ENCODE assay signal across 24 cellular contexts in the genomic region with DNA sequence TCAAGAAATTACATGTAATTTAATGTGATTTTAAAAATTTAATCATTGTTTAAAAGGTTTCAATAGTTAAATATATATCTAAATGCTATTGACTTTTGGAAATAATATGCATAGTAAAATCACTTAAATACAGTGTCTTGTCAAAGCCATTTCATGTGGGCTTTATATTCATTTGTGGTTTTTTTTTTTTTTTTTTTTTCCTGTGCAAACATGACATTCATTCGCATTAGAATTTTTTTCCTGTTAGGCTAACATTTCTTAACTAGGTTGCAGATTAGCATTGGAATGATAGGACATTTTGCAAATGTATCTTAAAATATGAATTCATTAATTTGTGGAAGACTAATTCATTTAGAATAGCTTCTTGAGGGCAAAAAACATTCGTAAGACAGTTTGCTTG.
"Had no signal": no experiment of that assay in that cellular context is flagged by ENCODE, and none has a peak within 500 bp of the region (broad histone marks: within the 10 kb centered on the region; RNA-seq: fewer than 3 reads in every experiment).

No MANE protein-coding gene starts in this region.

- ATAC-seq: activated CD8-positive, alpha-beta memory T cell treated with anti-CD3 and anti-CD28 coated beads, Interleukin-2, amount 10 ng/mL, durations not matched to agents 7 days and 5 days; activated CD8-positive, alpha-beta T cell treated with anti-CD3 and anti-CD28 coated beads, Interleukin-2, amount 10 ng/mL, durations not matched to agents 7 days and 5 days; Right ventricle myocardium inferior; SK-N-SH treated with all-trans-retinoic acid at 6 μM for 48 hours; WTC11 had no signal

- H3K9me3 ChIP-seq: breast epithelium, SJCRH30 had no signal

- H3K4me3 ChIP-seq: breast epithelium, SJCRH30 had no signal

- H3K36me3 ChIP-seq: breast epithelium, SJCRH30 had no signal

- H3K27ac ChIP-seq: breast epithelium, SJCRH30 had no signal

- DNase-seq: activated CD4-positive, alpha-beta T cell treated with anti-CD3 and anti-CD28 coated beads for 48 hours; activated CD4-positive, alpha-beta T cell treated with anti-CD3 and anti-CD28 coated beads, Interleukin-2, amount 50 U/mL, for 4 hours; activated CD4-positive, CD25-positive, alpha-beta regulatory T cell treated with anti-CD3 and anti-CD28 coated beads, Interleukin-2, amount 50 U/mL, for 72 hours; activated CD8-positive, alpha-beta memory T cell treated with anti-CD3 and anti-CD28 coated beads, Interleukin-2, amount 10 ng/mL, durations not matched to agents 7 days and 5 days; activated CD8-positive, alpha-beta T cell treated with anti-CD3 and anti-CD28 coated beads, Interleukin-2, amount 10 ng/mL, durations not matched to agents 7 days and 5 days; activated effector memory CD4-positive, alpha-beta T cell treated with Interleukin-2 at 50 U/mL for 16 hours; activated naive CD4-positive, alpha-beta T cell; activated T-cell treated with anti-CD3 and anti-CD28 coated beads, Interleukin-2, amount 50 U/mL, for 24 hours; aorta; caudate nucleus; MM.1S; NCI-H1436 treated with DMSO at 0.1 percent for 48 hours; NCI-H2029; NCI-H345; NCI-H510A; NCI-H526 treated with DMSO at 0.1 percent for 48 hours; NCI-H82; RPMI8226; SJCRH30; SW 1271 had no signal

- H3K27me3 ChIP-seq: breast epithelium, SJCRH30 had no signal

- H3K4me1 ChIP-seq: breast epithelium, SJCRH30 had no signal
